In genomic region chr7:43869018-43869897, GRCh38 we compare ENCODE assay signal across 1 cellular context.
TF ChIP-seq lines count a peak whose summit lies in the region.

Gene MRPS24, minus strand, starts transcription at chr7:43869517. Its CDS starts 22 bp downstream, at chr7:43869495.

TF ChIP-seq in K562, 482 proteins besides CTCF, POLR2A, EP300 and RAD21 (continued from another document and continues in another):
- TF ChIP-seq ELK1 (CRISPR knock-in tag; IDR thresholded peaks at IDR 0.05) (no peak), HNRNPH1 (optimal IDR thresholded peaks at IDR 0.05; ENCODE audit: low read depth, low read length) (no peak), PPARD (CRISPR knock-in tag; IDR thresholded peaks at IDR 0.05) (no peak), ATF7 (IDR thresholded peaks at IDR 0.05) (peak; percentile 98), NR2F6 (CRISPR knock-in tag; IDR thresholded peaks at IDR 0.05) (no peak), POLR2AphosphoS5 (IDR thresholded peaks at IDR 0.05; ENCODE audit: control insufficient read depth, insufficient read depth, low read depth, low read length) (peak; percentile 88), PHF8 (IDR thresholded peaks at IDR 0.05; ENCODE audit: borderline replicate concordance, low read length) (peak; percentile 88), STAT5A (IDR thresholded peaks at IDR 0.05; ENCODE audit: borderline replicate concordance, low read length) (no peak), HDGF (IDR thresholded peaks at IDR 0.05) (no peak), DIDO1 (tag; IDR thresholded peaks at IDR 0.05; ENCODE audit: low read depth) (0 out of 2 replicates have a peak, but pooled peaks have one; percentile 31), TRIM28 (IDR thresholded peaks at IDR 0.05) (no peak), GATAD2A (IDR thresholded peaks at IDR 0.05) (no peak), RBM34 (IDR thresholded peaks at IDR 0.05; ENCODE audit: borderline replicate concordance, insufficient read depth, low read length) (no peak), ETV1 (tag; conservative IDR thresholded peaks at IDR 0.05; ENCODE audit: low read depth) (peak; percentile 19; the same call in 1 of the 2 replicates), SIN3A (IDR thresholded peaks at IDR 0.05; ENCODE audit: borderline replicate concordance in 2 of 2, control insufficient read depth in 1 of 2, low read depth in 2 of 2, low read length in 2 of 2) (peak in 1 of 2 experiments; percentile 33; a peak in 1 of 4 replicates), PKNOX1 (IDR thresholded peaks at IDR 0.05) (no peak), MXI1 (IDR thresholded peaks at IDR 0.05; ENCODE audit: low read depth, low read length) (0 out of 2 replicates have a peak, but pooled peaks have one; percentile 23), ZNF780A (CRISPR knock-in tag; IDR thresholded peaks at IDR 0.05) (no peak), ZNF224 (CRISPR knock-in tag; IDR thresholded peaks at IDR 0.05) (no peak), GMEB1 (CRISPR knock-in tag; IDR thresholded peaks at IDR 0.05) (no peak), NFRKB (IDR thresholded peaks at IDR 0.05; ENCODE audit: low read depth) (no peak), MEF2D (tag; conservative IDR thresholded peaks at IDR 0.05; ENCODE audit: low read depth) (no peak), KHSRP (IDR thresholded peaks at IDR 0.05) (no peak), CBX1 (IDR thresholded peaks at IDR 0.05; ENCODE audit: low read depth) (peak; percentile 70; the same call in 1 of the 2 replicates), ZNF23 (CRISPR knock-in tag; IDR thresholded peaks at IDR 0.05) (no peak), ZNF232 (CRISPR knock-in tag; IDR thresholded peaks at IDR 0.05) (no peak), SP1 (CRISPR knock-in tag; IDR thresholded peaks at IDR 0.05) (peak; percentile 87), TAF7 (tag; IDR thresholded peaks at IDR 0.05) (peak; percentile 84), C11orf30 (IDR thresholded peaks at IDR 0.05; ENCODE audit: low read depth) (no peak; the same call in 1 of the 2 replicates), NELFE (IDR thresholded peaks at IDR 0.05; ENCODE audit: insufficient read depth, insufficient read length) (no peak), E2F1 (CRISPR knock-in tag; IDR thresholded peaks at IDR 0.05) (0 out of 2 replicates have a peak, but pooled peaks have one; percentile 18), STAG1 (CRISPR knock-in tag; IDR thresholded peaks at IDR 0.05; ENCODE audit: borderline replicate concordance) (no peak), ZNF644 (tag; IDR thresholded peaks at IDR 0.05; ENCODE audit: low read depth) (no peak), BACH1 (tag; IDR thresholded peaks at IDR 0.05) (no peak), DPF2 (IDR thresholded peaks at IDR 0.05) (peak; percentile 57; the same call in 1 of the 2 replicates)
- TF ChIP-seq, protein P1, sequence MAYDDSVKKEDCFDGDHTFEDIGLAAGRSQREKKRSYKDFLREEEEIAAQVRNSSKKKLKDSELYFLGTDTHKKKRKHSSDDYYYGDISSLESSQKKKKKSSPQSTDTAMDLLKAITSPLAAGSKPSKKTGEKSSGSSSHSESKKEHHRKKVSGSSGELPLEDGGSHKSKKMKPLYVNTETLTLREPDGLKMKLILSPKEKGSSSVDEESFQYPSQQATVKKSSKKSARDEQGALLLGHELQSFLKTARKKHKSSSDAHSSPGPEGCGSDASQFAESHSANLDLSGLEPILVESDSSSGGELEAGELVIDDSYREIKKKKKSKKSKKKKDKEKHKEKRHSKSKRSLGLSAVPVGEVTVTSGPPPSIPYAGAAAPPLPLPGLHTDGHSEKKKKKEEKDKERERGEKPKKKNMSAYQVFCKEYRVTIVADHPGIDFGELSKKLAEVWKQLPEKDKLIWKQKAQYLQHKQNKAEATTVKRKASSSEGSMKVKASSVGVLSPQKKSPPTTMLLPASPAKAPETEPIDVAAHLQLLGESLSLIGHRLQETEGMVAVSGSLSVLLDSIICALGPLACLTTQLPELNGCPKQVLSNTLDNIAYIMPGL (CRISPR knock-in tag; IDR thresholded peaks at IDR 0.05) = peak; percentile 6; the same call in 1 of the 2 replicates
- TF ChIP-seq, protein P2, sequence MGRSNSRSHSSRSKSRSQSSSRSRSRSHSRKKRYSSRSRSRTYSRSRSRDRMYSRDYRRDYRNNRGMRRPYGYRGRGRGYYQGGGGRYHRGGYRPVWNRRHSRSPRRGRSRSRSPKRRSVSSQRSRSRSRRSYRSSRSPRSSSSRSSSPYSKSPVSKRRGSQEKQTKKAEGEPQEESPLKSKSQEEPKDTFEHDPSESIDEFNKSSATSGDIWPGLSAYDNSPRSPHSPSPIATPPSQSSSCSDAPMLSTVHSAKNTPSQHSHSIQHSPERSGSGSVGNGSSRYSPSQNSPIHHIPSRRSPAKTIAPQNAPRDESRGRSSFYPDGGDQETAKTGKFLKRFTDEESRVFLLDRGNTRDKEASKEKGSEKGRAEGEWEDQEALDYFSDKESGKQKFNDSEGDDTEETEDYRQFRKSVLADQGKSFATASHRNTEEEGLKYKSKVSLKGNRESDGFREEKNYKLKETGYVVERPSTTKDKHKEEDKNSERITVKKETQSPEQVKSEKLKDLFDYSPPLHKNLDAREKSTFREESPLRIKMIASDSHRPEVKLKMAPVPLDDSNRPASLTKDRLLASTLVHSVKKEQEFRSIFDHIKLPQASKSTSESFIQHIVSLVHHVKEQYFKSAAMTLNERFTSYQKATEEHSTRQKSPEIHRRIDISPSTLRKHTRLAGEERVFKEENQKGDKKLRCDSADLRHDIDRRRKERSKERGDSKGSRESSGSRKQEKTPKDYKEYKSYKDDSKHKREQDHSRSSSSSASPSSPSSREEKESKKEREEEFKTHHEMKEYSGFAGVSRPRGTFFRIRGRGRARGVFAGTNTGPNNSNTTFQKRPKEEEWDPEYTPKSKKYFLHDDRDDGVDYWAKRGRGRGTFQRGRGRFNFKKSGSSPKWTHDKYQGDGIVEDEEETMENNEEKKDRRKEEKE (IDR thresholded peaks at IDR 0.05; ENCODE audit: borderline replicate concordance in 1 of 2, control insufficient read depth in 1 of 2, low read depth in 2 of 2, low read length in 1 of 2) = peak in 1 of 2 experiments; percentile 78; a peak in 1 of 4 replicates
- TF ChIP-seq, protein P3, sequence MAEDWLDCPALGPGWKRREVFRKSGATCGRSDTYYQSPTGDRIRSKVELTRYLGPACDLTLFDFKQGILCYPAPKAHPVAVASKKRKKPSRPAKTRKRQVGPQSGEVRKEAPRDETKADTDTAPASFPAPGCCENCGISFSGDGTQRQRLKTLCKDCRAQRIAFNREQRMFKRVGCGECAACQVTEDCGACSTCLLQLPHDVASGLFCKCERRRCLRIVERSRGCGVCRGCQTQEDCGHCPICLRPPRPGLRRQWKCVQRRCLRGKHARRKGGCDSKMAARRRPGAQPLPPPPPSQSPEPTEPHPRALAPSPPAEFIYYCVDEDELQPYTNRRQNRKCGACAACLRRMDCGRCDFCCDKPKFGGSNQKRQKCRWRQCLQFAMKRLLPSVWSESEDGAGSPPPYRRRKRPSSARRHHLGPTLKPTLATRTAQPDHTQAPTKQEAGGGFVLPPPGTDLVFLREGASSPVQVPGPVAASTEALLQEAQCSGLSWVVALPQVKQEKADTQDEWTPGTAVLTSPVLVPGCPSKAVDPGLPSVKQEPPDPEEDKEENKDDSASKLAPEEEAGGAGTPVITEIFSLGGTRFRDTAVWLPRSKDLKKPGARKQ (CRISPR knock-in tag; IDR thresholded peaks at IDR 0.05) = no peak
- TF ChIP-seq, protein P4, sequence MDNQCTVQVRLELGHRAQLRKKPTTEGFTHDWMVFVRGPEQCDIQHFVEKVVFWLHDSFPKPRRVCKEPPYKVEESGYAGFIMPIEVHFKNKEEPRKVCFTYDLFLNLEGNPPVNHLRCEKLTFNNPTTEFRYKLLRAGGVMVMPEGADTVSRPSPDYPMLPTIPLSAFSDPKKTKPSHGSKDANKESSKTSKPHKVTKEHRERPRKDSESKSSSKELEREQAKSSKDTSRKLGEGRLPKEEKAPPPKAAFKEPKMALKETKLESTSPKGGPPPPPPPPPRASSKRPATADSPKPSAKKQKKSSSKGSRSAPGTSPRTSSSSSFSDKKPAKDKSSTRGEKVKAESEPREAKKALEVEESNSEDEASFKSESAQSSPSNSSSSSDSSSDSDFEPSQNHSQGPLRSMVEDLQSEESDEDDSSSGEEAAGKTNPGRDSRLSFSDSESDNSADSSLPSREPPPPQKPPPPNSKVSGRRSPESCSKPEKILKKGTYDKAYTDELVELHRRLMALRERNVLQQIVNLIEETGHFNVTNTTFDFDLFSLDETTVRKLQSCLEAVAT (IDR thresholded peaks at IDR 0.05) = 0 out of 4 replicates have a peak, but pooled peaks of 1 of the 2 experiments have one; percentile 21
- TF ChIP-seq, protein P5, sequence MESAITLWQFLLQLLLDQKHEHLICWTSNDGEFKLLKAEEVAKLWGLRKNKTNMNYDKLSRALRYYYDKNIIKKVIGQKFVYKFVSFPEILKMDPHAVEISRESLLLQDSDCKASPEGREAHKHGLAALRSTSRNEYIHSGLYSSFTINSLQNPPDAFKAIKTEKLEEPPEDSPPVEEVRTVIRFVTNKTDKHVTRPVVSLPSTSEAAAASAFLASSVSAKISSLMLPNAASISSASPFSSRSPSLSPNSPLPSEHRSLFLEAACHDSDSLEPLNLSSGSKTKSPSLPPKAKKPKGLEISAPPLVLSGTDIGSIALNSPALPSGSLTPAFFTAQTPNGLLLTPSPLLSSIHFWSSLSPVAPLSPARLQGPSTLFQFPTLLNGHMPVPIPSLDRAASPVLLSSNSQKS (CRISPR knock-in tag; IDR thresholded peaks at IDR 0.05) = no peak
